ENCODE assay signal across 16 cellular contexts in genomic region chr7:4734587-4735365, GRCh38. TPM values are rescaled to one million over a fixed set of nuclear protein-coding genes. Genes with fewer than 3 reads are reported as not detected.
DNase-seq lines count a peak whose midpoint lies in the region; ATAC-seq and TF ChIP-seq lines count a peak whose summit lies in the region.
"Had no signal": no experiment of that assay in that cellular context is flagged by ENCODE, and none has a peak within 500 bp of the region (broad histone marks: within the 10 kb centered on the region; RNA-seq: fewer than 3 reads in every experiment).

No MANE protein-coding gene starts in this region.

- H3K9ac ChIP-seq in DND-41 (ENCODE audit: low read depth, low read length), result no peak overlapping the region

- peaks cover 91% of the 10 kb centered on the region for H3K79me2 ChIP-seq in DND-41 (ENCODE audit: insufficient read depth, low read length)

- DNase-seq in DND-41 (no peak), hippocampal formation (lab: John Stamatoyannopoulos, UW) (peak; percentile 39 to 49), gastrocnemius medialis (peak; percentile 88), endothelial cell (ENCODE audit: low spot score) (no peak)
- no peak for DNase-seq in activated naive CD8-positive, alpha-beta T cell treated with anti-CD3 and anti-CD28 coated beads, Interleukin-2, amount 50 U/mL, for 24 hours
- DNase-seq in stimulated activated CD4-positive, alpha-beta T cell treated with anti-CD3 and anti-CD28 coated beads, Interleukin-4, amount 100 ng/mL, for 24 hours, result no peak
- DNase-seq: activated T-cell treated with anti-CD3 and anti-CD28 coated beads for 4 hours; CD4-positive, alpha-beta memory T cell; mammary epithelial cell; NCI-H146; NCI-H524 treated with DMSO at 0.1 percent for 48 hours; ovary; transverse colon had no signal

- no peak for TF ChIP-seq CTCF in DND-41 (IDR thresholded peaks at IDR 0.05; ENCODE audit: borderline replicate concordance, extremely low read depth, low read length, poor library complexity, severe bottlenecking)
- no peak for TF ChIP-seq CTCF in gastrocnemius medialis (IDR thresholded peaks at IDR 0.05 in 4 of 5, conservative IDR thresholded peaks at IDR 0.05 in 1 of 5)
- no peak for TF ChIP-seq CTCF in endothelial cell (IDR thresholded peaks at IDR 0.05; ENCODE audit: unreplicated experiment)

- TF ChIP-seq POLR2A in gastrocnemius medialis (IDR thresholded peaks at IDR 0.05), result peak; percentile 31 to 65

- no peaks in the 10 kb centered on the region for H3K9me3 ChIP-seq in DND-41 (ENCODE audit: insufficient read depth, low read length, severe bottlenecking)
- no peaks in the 10 kb centered on the region for H3K9me3 ChIP-seq in gastrocnemius medialis
- H3K9me3 ChIP-seq: ovary, transverse colon had no signal

- peaks cover 49% of the 10 kb centered on the region for H3K4me1 ChIP-seq in DND-41 (ENCODE audit: insufficient read depth, low read length)
- H3K4me1 ChIP-seq in gastrocnemius medialis, result peaks cover 44 to 55% of the 10 kb centered on the region in 2 donors

- peaks cover 17% of the 10 kb centered on the region for H3K36me3 Mint-ChIP-seq in activated naive CD8-positive, alpha-beta T cell treated with anti-CD3 and anti-CD28 coated beads, Interleukin-2, amount 50 U/mL, for 24 hours (ENCODE audit: low read depth)
- peaks cover 39% of the 10 kb centered on the region for H3K36me3 Mint-ChIP-seq in endothelial cell (ENCODE audit: low read depth, unreplicated experiment)

- peak overlapping the region; percentile 69 for H3K27ac Mint-ChIP-seq in activated naive CD8-positive, alpha-beta T cell treated with anti-CD3 and anti-CD28 coated beads, Interleukin-2, amount 50 U/mL, for 24 hours
- H3K27ac Mint-ChIP-seq in endothelial cell (ENCODE audit: unreplicated experiment), result no peak overlapping the region

- no peak overlapping the region for H3K4me2 ChIP-seq in DND-41 (ENCODE audit: insufficient read depth, low read length)

- H3K27ac ChIP-seq in DND-41 (ENCODE audit: low read length) (peak overlapping the region; percentile 51), gastrocnemius medialis (peak overlapping the region; percentile 85 to 89 (median 86))
- H3K27ac ChIP-seq: ovary, transverse colon had no signal

- no peak overlapping the region for H2AFZ ChIP-seq in DND-41 (ENCODE audit: low read depth, low read length)

- peaks cover 82% of the 10 kb centered on the region for H4K20me1 ChIP-seq in DND-41 (ENCODE audit: insufficient read depth, low read length)

- no peaks in the 10 kb centered on the region for H3K9me3 Mint-ChIP-seq in activated naive CD8-positive, alpha-beta T cell treated with anti-CD3 and anti-CD28 coated beads, Interleukin-2, amount 50 U/mL, for 24 hours
- H3K9me3 Mint-ChIP-seq in endothelial cell (ENCODE audit: unreplicated experiment), result no peaks in the 10 kb centered on the region
- H3K9me3 Mint-ChIP-seq: CD4-positive, alpha-beta memory T cell had no signal

- peaks cover 70% of the 10 kb centered on the region for H3K4me1 Mint-ChIP-seq in activated naive CD8-positive, alpha-beta T cell treated with anti-CD3 and anti-CD28 coated beads, Interleukin-2, amount 50 U/mL, for 24 hours
- peaks cover 23% of the 10 kb centered on the region for H3K4me1 Mint-ChIP-seq in endothelial cell (ENCODE audit: unreplicated experiment)

- intact Hi-C loops in gastrocnemius medialis (cut with DNase I; ENCODE audit: low total_unique reads), result loop anchor here (1.0 to 5.0 kb wide), 2 partner anchors 19 to 1972 kb away; no protein-coding TSS in a partner anchor

- in situ Hi-C loops in gastrocnemius medialis (cut with MboI; ENCODE audit: low sequenced_read_pairs in 4 of 4), result no loop called here

- H3K27me3 ChIP-seq in DND-41 (ENCODE audit: insufficient read depth, low read length, poor library complexity), result no peaks in the 10 kb centered on the region
- no peaks in the 10 kb centered on the region for H3K27me3 ChIP-seq in gastrocnemius medialis
- H3K27me3 ChIP-seq: ovary, transverse colon had no signal

- no peak overlapping the region for H3K4me3 Mint-ChIP-seq in activated naive CD8-positive, alpha-beta T cell treated with anti-CD3 and anti-CD28 coated beads, Interleukin-2, amount 50 U/mL, for 24 hours
- no peak overlapping the region for H3K4me3 Mint-ChIP-seq in endothelial cell (ENCODE audit: unreplicated experiment)

- no peak overlapping the region for H3K4me3 ChIP-seq in DND-41 (ENCODE audit: low read depth in 1 of 2, low read length in 2 of 2)
- H3K4me3 ChIP-seq in gastrocnemius medialis, result peak overlapping the region; percentile 18 to 31 (median 20)
- H3K4me3 ChIP-seq: ovary, transverse colon had no signal

- ATAC-seq in DND-41 (ENCODE audit: insufficient read depth, low read depth) (no peak), gastrocnemius medialis (peak; percentile 73 to 84), HG03457 (IDR thresholded peaks at IDR 0.05; ENCODE audit: unreplicated experiment) (no peak), HG03095 (IDR thresholded peaks at IDR 0.05; ENCODE audit: unreplicated experiment) (no peak)
- no peak for ATAC-seq in activated naive CD8-positive, alpha-beta T cell treated with anti-CD3 and anti-CD28 coated beads, Interleukin-2, amount 50 U/mL, for 24 hours
- ATAC-seq: activated CD4-positive, CD25-positive, alpha-beta regulatory T cell treated with anti-CD3 and anti-CD28 coated beads, Interleukin-2, amount 50 U/mL, for 24 hours had no signal

- peaks cover 31% of the 10 kb centered on the region for H3K36me3 ChIP-seq in DND-41 (ENCODE audit: insufficient read depth, low read length)
- no peaks in the 10 kb centered on the region for H3K36me3 ChIP-seq in gastrocnemius medialis
- H3K36me3 ChIP-seq: ovary, transverse colon had no signal

- H3K27me3 Mint-ChIP-seq in activated naive CD8-positive, alpha-beta T cell treated with anti-CD3 and anti-CD28 coated beads, Interleukin-2, amount 50 U/mL, for 24 hours, result no peaks in the 10 kb centered on the region
- peaks cover 6% of the 10 kb centered on the region for H3K27me3 Mint-ChIP-seq in endothelial cell (ENCODE audit: unreplicated experiment)
- H3K27me3 Mint-ChIP-seq: CD4-positive, alpha-beta memory T cell had no signal

RNA-seq across cellular contexts. Expression of gene AP5Z1, which starts 40.6 kb away (rescaled TPM):
- 10 to 100 TPM; 10.2 to 18.1 (median 14.6) TPM for total RNA-seq in gastrocnemius medialis
- total RNA-seq in endothelial cell (ENCODE audit: unreplicated experiment), result 88.6 TPM

RNA-seq across cellular contexts. Expression of gene FOXK1, which starts 52.7 kb away (rescaled TPM):
- 10 to 100 TPM in 3 of 4 donors, 1 to 10 TPM in 1; 9.8 to 43.6 (median 18.8) TPM for total RNA-seq in gastrocnemius medialis
- total RNA-seq in endothelial cell (ENCODE audit: unreplicated experiment), result 73.8 TPM

Comparison
In these comparisons a context has a peak if more than half of its experiments do, and no peak if none do; other contexts are left out.
1. ATAC-seq: peak in gastrocnemius medialis (2 of 2); none in DND-41 (single experiment), activated naive CD8-positive, alpha-beta T cell treated with anti-CD3 and anti-CD28 coated beads, Interleukin-2, amount 50 U/mL, for 24 hours (single experiment), HG03457 (single experiment) and HG03095 (single experiment).
2. DNase-seq: peak in hippocampal formation (2 of 2) and gastrocnemius medialis (2 of 2); none in DND-41 (single experiment), activated naive CD8-positive, alpha-beta T cell treated with anti-CD3 and anti-CD28 coated beads, Interleukin-2, amount 50 U/mL, for 24 hours (single experiment), endothelial cell (single experiment) and stimulated activated CD4-positive, alpha-beta T cell treated with anti-CD3 and anti-CD28 coated beads, Interleukin-4, amount 100 ng/mL, for 24 hours (single experiment).
3. H3K4me3 ChIP-seq: peak in gastrocnemius medialis (4 of 4); none in DND-41 (0 of 2).